ENCODE assay signal across 8 cellular contexts in the genomic region with DNA sequence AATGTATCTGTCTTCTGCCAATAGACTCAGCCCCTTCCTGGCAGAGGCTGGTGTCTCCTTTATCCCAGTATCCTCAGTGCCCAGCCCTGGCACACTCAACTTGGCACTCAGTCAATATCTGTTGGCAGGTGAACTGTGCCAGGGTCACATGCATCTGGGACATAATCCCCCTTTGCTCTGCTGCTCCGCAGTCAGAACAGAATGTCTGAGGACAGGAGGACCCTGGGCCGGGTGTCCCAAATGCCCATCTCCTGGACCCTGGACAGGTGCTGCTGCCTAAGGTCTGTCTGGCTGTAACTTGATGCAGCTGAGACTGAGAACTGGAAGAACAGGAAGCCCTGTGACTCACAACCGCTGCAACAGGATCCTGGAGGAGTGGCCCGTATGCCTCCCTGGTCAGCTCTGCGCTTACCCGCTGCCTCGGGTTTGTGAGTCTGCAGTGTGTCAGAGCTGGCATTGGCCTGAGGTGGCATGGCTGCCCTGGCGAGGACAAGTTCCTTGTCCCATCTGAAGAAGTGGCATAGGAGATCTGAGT.
DNase-seq lines count a peak whose midpoint lies in the region; ATAC-seq lines count a peak whose summit lies in the region.

No MANE protein-coding gene starts in this region.

- no peaks in the 10 kb centered on the region for H3K9me3 Mint-ChIP-seq in stimulated activated naive CD8-positive, alpha-beta T cell treated with anti-CD3 and anti-CD28 coated beads, Interleukin-15, Interleukin-2, amounts not matched to agents 100 ng/mL and 50 ng/mL, for 24 hours

- ATAC-seq in stimulated activated naive CD8-positive, alpha-beta T cell treated with anti-CD3 and anti-CD28 coated beads, Interleukin-15, Interleukin-2, amounts not matched to agents 100 U/mL and 50 U/mL, for 24 hours = no peak
- ATAC-seq in GM19351 (IDR thresholded peaks at IDR 0.05; ENCODE audit: unreplicated experiment) = no peak

- H3K4me3 Mint-ChIP-seq in stimulated activated naive CD8-positive, alpha-beta T cell treated with anti-CD3 and anti-CD28 coated beads, Interleukin-15, Interleukin-2, amounts not matched to agents 100 ng/mL and 50 ng/mL, for 24 hours = no peak overlapping the region

- no peak for DNase-seq in stimulated activated naive CD8-positive, alpha-beta T cell treated with anti-CD3 and anti-CD28 coated beads, Interleukin-15, Interleukin-2, amounts not matched to agents 100 U/mL and 50 U/mL, for 24 hours
- peak; percentile 98 for DNase-seq in RKO (ENCODE audit: low spot score)
- DNase-seq in astrocyte of the hippocampus (ENCODE audit: low read depth, low spot score) = peak; percentile 93
- DNase-seq in iris pigment epithelial cell (ENCODE audit: low read depth) = peak; percentile 95
- DNase-seq in stimulated activated CD4-positive, alpha-beta T cell treated with anti-CD3 and anti-CD28 coated beads, Interleukin-1b, Interleukin-23, amount 100 ng/mL, for 48 hours = peak; percentile 22
- no peak for DNase-seq in D341Med (ENCODE audit: low spot score)

- peak overlapping the region; percentile 4 for H3K27ac Mint-ChIP-seq in stimulated activated naive CD8-positive, alpha-beta T cell treated with anti-CD3 and anti-CD28 coated beads, Interleukin-15, Interleukin-2, amounts not matched to agents 100 ng/mL and 50 ng/mL, for 24 hours

- peaks cover 46% of the 10 kb centered on the region for H3K36me3 Mint-ChIP-seq in stimulated activated naive CD8-positive, alpha-beta T cell treated with anti-CD3 and anti-CD28 coated beads, Interleukin-15, Interleukin-2, amounts not matched to agents 100 ng/mL and 50 ng/mL, for 24 hours (ENCODE audit: low read depth)

- no peaks in the 10 kb centered on the region for H3K27me3 Mint-ChIP-seq in stimulated activated naive CD8-positive, alpha-beta T cell treated with anti-CD3 and anti-CD28 coated beads, Interleukin-15, Interleukin-2, amounts not matched to agents 100 ng/mL and 50 ng/mL, for 24 hours

- peaks cover 99% of the 10 kb centered on the region for H3K4me1 Mint-ChIP-seq in stimulated activated naive CD8-positive, alpha-beta T cell treated with anti-CD3 and anti-CD28 coated beads, Interleukin-15, Interleukin-2, amounts not matched to agents 100 ng/mL and 50 ng/mL, for 24 hours (ENCODE audit: low read depth)

Comparison
In these comparisons a context has a peak if more than half of its experiments do, and no peak if none do; other contexts are left out.
1. DNase-seq: peak in RKO (single experiment), astrocyte of the hippocampus (single experiment), iris pigment epithelial cell (single experiment) and stimulated activated CD4-positive, alpha-beta T cell treated with anti-CD3 and anti-CD28 coated beads, Interleukin-1b, Interleukin-23, amount 100 ng/mL, for 48 hours (single experiment); none in stimulated activated naive CD8-positive, alpha-beta T cell treated with anti-CD3 and anti-CD28 coated beads, Interleukin-15, Interleukin-2, amounts not matched to agents 100 U/mL and 50 U/mL, for 24 hours (single experiment) and D341Med (single experiment).